18 cellular contexts compared by ENCODE assay signal in the genomic region with DNA sequence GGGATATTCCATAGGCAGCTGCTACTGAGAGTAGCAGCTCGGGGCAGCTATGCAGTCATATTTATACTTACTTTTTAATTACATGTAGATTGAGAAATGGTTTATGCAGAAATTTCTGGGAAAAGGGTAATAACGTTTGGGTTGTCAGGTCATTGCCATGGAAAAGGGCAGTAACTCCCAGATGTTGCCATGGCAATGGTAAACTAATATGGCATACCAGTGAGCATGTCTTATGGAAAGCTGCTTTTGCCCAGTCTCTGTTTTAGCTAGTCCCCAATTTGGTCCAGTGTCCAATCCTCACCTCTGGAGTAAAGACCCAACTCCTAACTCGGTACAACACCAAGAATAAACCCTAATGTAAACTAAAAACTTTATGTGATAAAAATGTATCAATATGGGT.
DNase-seq lines count a peak whose midpoint lies in the region; ATAC-seq, FAIRE-seq and TF ChIP-seq lines count a peak whose summit lies in the region.
"Had no signal": no experiment of that assay in that cellular context is flagged by ENCODE, and none has a peak within 500 bp of the region (broad histone marks: within the 10 kb centered on the region; RNA-seq: fewer than 3 reads in every experiment).

No MANE protein-coding gene starts in this region.

- H3K4me3 Mint-ChIP-seq in memory B cell: no peak overlapping the region
- H3K4me3 Mint-ChIP-seq: CD4-positive, CD25-positive, alpha-beta regulatory T cell had no signal

- peaks cover 7% of the 10 kb centered on the region for H3K9me3 Mint-ChIP-seq in memory B cell

- peaks cover 2% of the 10 kb centered on the region for H3K36me3 Mint-ChIP-seq in memory B cell
- H3K36me3 Mint-ChIP-seq: CD4-positive, CD25-positive, alpha-beta regulatory T cell had no signal

- TF ChIP-seq CTCF in right atrium auricular region (IDR thresholded peaks at IDR 0.05): no peak

- no peaks in the 10 kb centered on the region for H3K4me1 ChIP-seq in right atrium auricular region
- H3K4me1 ChIP-seq: Caco-2 had no signal

- peak; percentile 84 for FAIRE-seq in GM19239 (lab: Jason Lieb, UNC)
- FAIRE-seq: H1 had no signal

- peaks cover 10% of the 10 kb centered on the region for H3K4me1 Mint-ChIP-seq in memory B cell
- H3K4me1 Mint-ChIP-seq: CD4-positive, CD25-positive, alpha-beta regulatory T cell had no signal

- H3K27ac Mint-ChIP-seq in memory B cell: no peak overlapping the region
- H3K27ac Mint-ChIP-seq: CD4-positive, CD25-positive, alpha-beta regulatory T cell had no signal

- peak; percentile 32 for ATAC-seq in HG03521 (IDR thresholded peaks at IDR 0.05; ENCODE audit: unreplicated experiment)
- peak; percentile 16 for ATAC-seq in memory B cell (ENCODE audit: low read depth)
- ATAC-seq in GM18868 (IDR thresholded peaks at IDR 0.05; ENCODE audit: unreplicated experiment): no peak
- no peak for ATAC-seq in esophagus mucosa
- ATAC-seq: PC-3 had no signal

- H3K9me3 ChIP-seq in right atrium auricular region: peaks cover 0 to 13% of the 10 kb centered on the region in 2 donors

- DNase-seq in GM19239 (ENCODE audit: insufficient read length, low spot score) (no peak), NCI-H526 treated with DMSO at 0.1 percent for 48 hours (lab: John Stamatoyannopoulos, UW) (peak; percentile 58), memory B cell (ENCODE audit: low spot score in 2 of 2) (no peak), right atrium auricular region (ENCODE audit: low spot score) (no peak)
- DNase-seq: Caco-2; CD4-positive, CD25-positive, alpha-beta regulatory T cell; NCI-H1105 treated with DMSO at 0.1 percent for 48 hours; NCI-H187 treated with DMSO at 0.1 percent for 48 hours; NCI-H2171; NCI-H774; PC-3; SIG-M5; T1000 had no signal

- peaks cover 3% of the 10 kb centered on the region for H3K27me3 Mint-ChIP-seq in memory B cell
- H3K27me3 Mint-ChIP-seq: CD4-positive, CD25-positive, alpha-beta regulatory T cell had no signal

- H3K27me3 ChIP-seq in right atrium auricular region: no peaks in the 10 kb centered on the region

- H3K27ac ChIP-seq in right atrium auricular region: no peak overlapping the region
- H3K27ac ChIP-seq: RWPE1 had no signal

- H3K4me3 ChIP-seq in right atrium auricular region: no peak overlapping the region

- no peaks in the 10 kb centered on the region for H3K36me3 ChIP-seq in right atrium auricular region

Comparison
In these comparisons a context has a peak if more than half of its experiments do, and no peak if none do; other contexts are left out.
1. ATAC-seq: peak in HG03521 (single experiment) and memory B cell (single experiment); none in GM18868 (single experiment) and esophagus mucosa (single experiment).